In the genomic region with DNA sequence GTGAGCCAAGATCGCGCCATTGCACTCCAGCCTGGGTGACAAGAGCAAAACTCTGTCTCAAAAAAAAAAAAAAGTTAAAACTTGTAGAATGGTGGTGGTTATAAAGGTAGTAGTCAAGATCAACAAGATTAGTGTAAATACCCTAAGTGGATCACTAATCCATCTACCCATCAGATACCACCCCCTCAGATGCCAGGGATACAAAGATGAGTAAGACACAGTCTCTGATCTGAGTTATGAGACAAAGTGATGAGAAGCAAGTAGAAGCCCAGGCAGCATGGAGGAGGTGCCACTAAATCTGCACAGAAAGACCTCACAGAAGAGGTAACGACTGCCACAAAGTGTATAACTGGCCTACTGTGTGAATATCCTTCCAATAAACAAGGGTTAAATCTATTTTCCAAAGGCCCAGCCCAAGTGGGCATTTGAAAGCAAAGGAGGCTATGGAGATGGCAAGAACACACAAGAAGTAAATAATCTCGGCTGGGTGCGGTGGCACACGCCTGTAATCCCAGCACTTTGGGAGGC, we compare ENCODE assay signal across 11 cellular contexts. TPM values are rescaled to one million over a fixed set of nuclear protein-coding genes. Genes with fewer than 3 reads are reported as not detected.
DNase-seq lines count a peak whose midpoint lies in the region; ATAC-seq and TF ChIP-seq lines count a peak whose summit lies in the region.
"Had no signal": no experiment of that assay in that cellular context is flagged by ENCODE, and none has a peak within 500 bp of the region (broad histone marks: within the 10 kb centered on the region; RNA-seq: fewer than 3 reads in every experiment).

No MANE protein-coding gene starts in this region.

- no peak overlapping the region for H3K4me3 Mint-ChIP-seq in activated CD8-positive, alpha-beta T cell treated with anti-CD3 and anti-CD28 coated beads for 36 hours
- H3K4me3 Mint-ChIP-seq in activated CD8-positive, alpha-beta T cell treated with anti-CD3 and anti-CD28 coated beads, Interleukin-2, amount 10 ng/mL, durations not matched to agents 7 days and 5 days, result no peak overlapping the region
- peak overlapping the region; percentile 63 for H3K4me3 Mint-ChIP-seq in activated T-helper 17 cell treated with anti-CD3 and anti-CD28 coated beads, Interleukin-2, amount 50 U/mL, for 72 hours

- H3K4me3 ChIP-seq in lower lobe of right lung, result no peak overlapping the region
- H3K4me3 ChIP-seq in suprapubic skin, result no peak overlapping the region
- H3K4me3 ChIP-seq: Peyer's patch had no signal

- no peak for TF ChIP-seq POLR2A in suprapubic skin (IDR thresholded peaks at IDR 0.05)

- H3K9me3 ChIP-seq in lower lobe of right lung, result no peaks in the 10 kb centered on the region
- no peaks in the 10 kb centered on the region for H3K9me3 ChIP-seq in suprapubic skin
- H3K9me3 ChIP-seq: Peyer's patch had no signal

- H3K36me3 ChIP-seq in lower lobe of right lung (no peaks in the 10 kb centered on the region), suprapubic skin (peaks cover 6% of the 10 kb centered on the region)

- 94% methylated on average over 6 of the region's 6 CpGs for WGBS in suprapubic skin

- intact Hi-C loops in activated CD8-positive, alpha-beta T cell treated with anti-CD3 and anti-CD28 coated beads for 36 hours (cut with micrococcal nuclease), result no loop called here
- intact Hi-C loops in lower lobe of right lung (cut with DNase I), result no loop called here

- H3K36me3 Mint-ChIP-seq in activated CD8-positive, alpha-beta T cell treated with anti-CD3 and anti-CD28 coated beads for 36 hours (ENCODE audit: low read depth), result peaks cover 37% of the 10 kb centered on the region
- peaks cover 37% of the 10 kb centered on the region for H3K36me3 Mint-ChIP-seq in activated CD8-positive, alpha-beta T cell treated with anti-CD3 and anti-CD28 coated beads, Interleukin-2, amount 10 ng/mL, durations not matched to agents 7 days and 5 days (ENCODE audit: low read depth)
- H3K36me3 Mint-ChIP-seq in activated T-helper 17 cell treated with anti-CD3 and anti-CD28 coated beads, Interleukin-2, amount 50 U/mL, for 72 hours (ENCODE audit: low read depth), result peaks cover 59% of the 10 kb centered on the region

- peak overlapping the region; percentile 75 for H3K27ac Mint-ChIP-seq in activated CD8-positive, alpha-beta T cell treated with anti-CD3 and anti-CD28 coated beads for 36 hours
- H3K27ac Mint-ChIP-seq in activated CD8-positive, alpha-beta T cell treated with anti-CD3 and anti-CD28 coated beads, Interleukin-2, amount 10 ng/mL, durations not matched to agents 7 days and 5 days, result no peak overlapping the region
- H3K27ac Mint-ChIP-seq in activated T-helper 17 cell treated with anti-CD3 and anti-CD28 coated beads, Interleukin-2, amount 50 U/mL, for 72 hours, result peak overlapping the region; percentile 92

- peak; percentile 45 for ATAC-seq in activated CD8-positive, alpha-beta T cell treated with anti-CD3 and anti-CD28 coated beads for 36 hours
- no peak for ATAC-seq in activated CD8-positive, alpha-beta T cell treated with anti-CD3 and anti-CD28 coated beads, Interleukin-2, amount 10 ng/mL, durations not matched to agents 7 days and 5 days
- ATAC-seq in activated T-helper 17 cell treated with anti-CD3 and anti-CD28 coated beads, Interleukin-2, amount 50 U/mL, for 72 hours (replicated peaks), result peak; percentile 72
- no peak for ATAC-seq in lower lobe of right lung

- no peaks in the 10 kb centered on the region for H3K9me3 Mint-ChIP-seq in activated CD8-positive, alpha-beta T cell treated with anti-CD3 and anti-CD28 coated beads for 36 hours
- no peaks in the 10 kb centered on the region for H3K9me3 Mint-ChIP-seq in activated CD8-positive, alpha-beta T cell treated with anti-CD3 and anti-CD28 coated beads, Interleukin-2, amount 10 ng/mL, durations not matched to agents 7 days and 5 days (ENCODE audit: insufficient read depth)
- H3K9me3 Mint-ChIP-seq in activated T-helper 17 cell treated with anti-CD3 and anti-CD28 coated beads, Interleukin-2, amount 50 U/mL, for 72 hours, result no peaks in the 10 kb centered on the region

- POLR2A ChIA-PET in activated CD8-positive, alpha-beta T cell treated with anti-CD3 and anti-CD28 coated beads for 36 hours (lab: Charles Lee), result interaction anchor here (0.8 to 2.5 kb wide), 5 partner anchors 10 to 30 kb away, joined by 3 to 18 read pairs (median 4); a partner anchor contains a TSS
- POLR2A ChIA-PET in activated CD8-positive, alpha-beta T cell treated with anti-CD3 and anti-CD28 coated beads, Interleukin-2, amount 10 ng/mL, durations not matched to agents 7 days and 5 days (lab: Charles Lee), result interaction anchor here (1.6 to 1.7 kb wide), 3 partner anchors 19 to 32 kb away, joined by 4 to 6 read pairs (median 5); a partner anchor contains a TSS

- H3K27ac ChIP-seq in lower lobe of right lung (peak overlapping the region; percentile 28), suprapubic skin (peak overlapping the region; percentile 54)

- no peak for TF ChIP-seq CTCF in activated CD8-positive, alpha-beta T cell treated with anti-CD3 and anti-CD28 coated beads for 36 hours (IDR thresholded peaks at IDR 0.05)
- no peak for TF ChIP-seq CTCF in lower lobe of right lung (IDR thresholded peaks at IDR 0.05)
- no peak for TF ChIP-seq CTCF in suprapubic skin (IDR thresholded peaks at IDR 0.05)
- TF ChIP-seq CTCF in GM20000 (IDR thresholded peaks at IDR 0.05; ENCODE audit: extremely low read depth, missing control alignments), result no peak

- no peak for DNase-seq in activated CD8-positive, alpha-beta T cell treated with anti-CD3 and anti-CD28 coated beads for 36 hours
- no peak for DNase-seq in activated CD8-positive, alpha-beta T cell treated with anti-CD3 and anti-CD28 coated beads, Interleukin-2, amount 10 ng/mL, durations not matched to agents 7 days and 5 days
- DNase-seq in lower lobe of right lung (no peak), suprapubic skin (ENCODE audit: low spot score in 2 of 2) (no peak), iPS-NIHi7 (ENCODE audit: extremely low spot score) (no peak), DMS79 treated with DMSO at 0.1 percent for 48 hours (lab: John Stamatoyannopoulos, UW) (no peak), GM20000 (ENCODE audit: low spot score) (no peak)
- DNase-seq: left cardiac atrium, NCI-H187, Peyer's patch had no signal

- CTCF ChIA-PET in activated CD8-positive, alpha-beta T cell treated with anti-CD3 and anti-CD28 coated beads for 36 hours (lab: Charles Lee), result no interaction called here
- CTCF ChIA-PET in activated CD8-positive, alpha-beta T cell treated with anti-CD3 and anti-CD28 coated beads, Interleukin-2, amount 10 ng/mL, durations not matched to agents 7 days and 5 days (lab: Charles Lee), result interaction anchor here (0.8 to 1.2 kb wide), 3 partner anchors 20 to 80 kb away, joined by 3 to 5 read pairs (median 3); a partner anchor contains a TSS

- no peak for TF ChIP-seq EP300 in suprapubic skin (IDR thresholded peaks at IDR 0.05)

- H3K4me1 Mint-ChIP-seq in activated CD8-positive, alpha-beta T cell treated with anti-CD3 and anti-CD28 coated beads for 36 hours (ENCODE audit: low read depth), result peaks cover 77% of the 10 kb centered on the region
- H3K4me1 Mint-ChIP-seq in activated CD8-positive, alpha-beta T cell treated with anti-CD3 and anti-CD28 coated beads, Interleukin-2, amount 10 ng/mL, durations not matched to agents 7 days and 5 days (ENCODE audit: low read depth), result peaks cover 67% of the 10 kb centered on the region
- H3K4me1 Mint-ChIP-seq in activated T-helper 17 cell treated with anti-CD3 and anti-CD28 coated beads, Interleukin-2, amount 50 U/mL, for 72 hours, result peaks cover 53% of the 10 kb centered on the region

- peaks cover 98% of the 10 kb centered on the region for H3K4me1 ChIP-seq in lower lobe of right lung
- H3K4me1 ChIP-seq in suprapubic skin, result peaks cover 89% of the 10 kb centered on the region

- no peaks in the 10 kb centered on the region for H3K27me3 Mint-ChIP-seq in activated CD8-positive, alpha-beta T cell treated with anti-CD3 and anti-CD28 coated beads for 36 hours
- no peaks in the 10 kb centered on the region for H3K27me3 Mint-ChIP-seq in activated CD8-positive, alpha-beta T cell treated with anti-CD3 and anti-CD28 coated beads, Interleukin-2, amount 10 ng/mL, durations not matched to agents 7 days and 5 days (ENCODE audit: low read depth)
- H3K27me3 Mint-ChIP-seq in activated T-helper 17 cell treated with anti-CD3 and anti-CD28 coated beads, Interleukin-2, amount 50 U/mL, for 72 hours, result no peaks in the 10 kb centered on the region

- H3K27me3 ChIP-seq in lower lobe of right lung (ENCODE audit: low read depth) (no peaks in the 10 kb centered on the region), suprapubic skin (no peaks in the 10 kb centered on the region)
- H3K27me3 ChIP-seq: Peyer's patch had no signal

RNA-seq across cellular contexts. Expression of a gene that starts 20.2 kb away (rescaled TPM):
- 10 to 100 TPM; 57.3 to 57.6 TPM for total RNA-seq in activated CD8-positive, alpha-beta T cell treated with anti-CD3 and anti-CD28 coated beads for 36 hours
- total RNA-seq in activated CD8-positive, alpha-beta T cell treated with anti-CD3 and anti-CD28 coated beads, Interleukin-2, amount 10 ng/mL, durations not matched to agents 7 days and 5 days, result 10 to 100 TPM; 61.3 to 64.3 TPM
- total RNA-seq in activated T-helper 17 cell treated with anti-CD3 and anti-CD28 coated beads, Interleukin-2, amount 50 U/mL, for 72 hours, result 10 to 100 TPM; 39.3 to 49.4 TPM
- total RNA-seq in lower lobe of right lung (105 TPM), suprapubic skin (100 to 1,000 TPM; 130 to 180 (median 160) TPM)

RNA-seq across cellular contexts. Expression of a gene that starts 31.7 kb away (rescaled TPM):
- 100 to 1,000 TPM; 292 to 308 TPM for total RNA-seq in activated CD8-positive, alpha-beta T cell treated with anti-CD3 and anti-CD28 coated beads for 36 hours
- total RNA-seq in activated CD8-positive, alpha-beta T cell treated with anti-CD3 and anti-CD28 coated beads, Interleukin-2, amount 10 ng/mL, durations not matched to agents 7 days and 5 days, result 100 to 1,000 TPM; 329 to 350 TPM
- total RNA-seq in activated T-helper 17 cell treated with anti-CD3 and anti-CD28 coated beads, Interleukin-2, amount 50 U/mL, for 72 hours, result 100 to 1,000 TPM; 120 to 260 TPM
- total RNA-seq in lower lobe of right lung (132 TPM), suprapubic skin (10 to 100 TPM; 37.8 to 99.9 (median 43.8) TPM)

Comparison
In these comparisons a context has a peak if more than half of its experiments do, and no peak if none do; other contexts are left out.
1. ATAC-seq: peak in activated CD8-positive, alpha-beta T cell treated with anti-CD3 and anti-CD28 coated beads for 36 hours (single experiment) and activated T-helper 17 cell treated with anti-CD3 and anti-CD28 coated beads, Interleukin-2, amount 50 U/mL, for 72 hours (single experiment); none in activated CD8-positive, alpha-beta T cell treated with anti-CD3 and anti-CD28 coated beads, Interleukin-2, amount 10 ng/mL, durations not matched to agents 7 days and 5 days (single experiment) and lower lobe of right lung (0 of 2).